In the genomic region with DNA sequence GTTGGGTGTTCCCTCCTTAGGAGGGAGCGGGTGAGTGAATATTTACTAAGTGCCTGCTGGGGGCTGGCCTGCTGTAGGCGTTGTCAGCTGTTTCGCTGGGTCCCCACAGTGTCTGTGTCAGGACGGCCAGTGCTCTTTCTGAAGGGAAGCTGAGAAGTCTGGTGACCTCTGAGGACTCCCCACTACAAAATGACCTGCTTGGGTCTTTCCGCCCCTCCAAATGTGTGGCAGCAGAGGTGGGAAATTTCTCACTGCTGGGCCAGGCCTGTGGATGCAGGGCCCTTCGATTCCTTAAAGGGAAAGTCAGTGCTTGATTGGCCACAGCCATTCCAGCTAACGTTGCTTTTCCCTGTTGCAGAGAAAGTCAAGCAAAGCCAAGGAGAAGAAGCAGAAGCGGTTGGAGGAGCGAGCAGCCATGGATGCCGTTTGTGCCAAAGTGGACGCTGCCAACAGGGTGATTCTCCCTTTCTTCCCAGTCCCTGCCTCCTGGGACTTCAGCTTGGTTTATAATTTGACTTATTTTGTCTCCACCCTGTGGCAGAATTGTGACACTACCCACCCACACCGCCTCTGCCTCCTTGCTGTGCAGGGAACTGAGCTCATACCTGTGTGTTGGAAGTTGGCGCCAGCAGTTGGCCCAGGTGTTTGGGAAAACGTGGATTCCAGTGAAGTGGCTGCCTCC, we compare ENCODE assay signal across 1 cellular context.
TF ChIP-seq lines count a peak whose summit lies in the region.

No MANE protein-coding gene starts in this region.

TF ChIP-seq in HEK293, 187 proteins besides CTCF, POLR2A, EP300 and RAD21 (continued from another document):
- no peak for TF ChIP-seq ZNF518A (tag by site-specific recombination; conservative IDR thresholded peaks at IDR 0.05; ENCODE audit: low read depth)
- TF ChIP-seq, protein P1, sequence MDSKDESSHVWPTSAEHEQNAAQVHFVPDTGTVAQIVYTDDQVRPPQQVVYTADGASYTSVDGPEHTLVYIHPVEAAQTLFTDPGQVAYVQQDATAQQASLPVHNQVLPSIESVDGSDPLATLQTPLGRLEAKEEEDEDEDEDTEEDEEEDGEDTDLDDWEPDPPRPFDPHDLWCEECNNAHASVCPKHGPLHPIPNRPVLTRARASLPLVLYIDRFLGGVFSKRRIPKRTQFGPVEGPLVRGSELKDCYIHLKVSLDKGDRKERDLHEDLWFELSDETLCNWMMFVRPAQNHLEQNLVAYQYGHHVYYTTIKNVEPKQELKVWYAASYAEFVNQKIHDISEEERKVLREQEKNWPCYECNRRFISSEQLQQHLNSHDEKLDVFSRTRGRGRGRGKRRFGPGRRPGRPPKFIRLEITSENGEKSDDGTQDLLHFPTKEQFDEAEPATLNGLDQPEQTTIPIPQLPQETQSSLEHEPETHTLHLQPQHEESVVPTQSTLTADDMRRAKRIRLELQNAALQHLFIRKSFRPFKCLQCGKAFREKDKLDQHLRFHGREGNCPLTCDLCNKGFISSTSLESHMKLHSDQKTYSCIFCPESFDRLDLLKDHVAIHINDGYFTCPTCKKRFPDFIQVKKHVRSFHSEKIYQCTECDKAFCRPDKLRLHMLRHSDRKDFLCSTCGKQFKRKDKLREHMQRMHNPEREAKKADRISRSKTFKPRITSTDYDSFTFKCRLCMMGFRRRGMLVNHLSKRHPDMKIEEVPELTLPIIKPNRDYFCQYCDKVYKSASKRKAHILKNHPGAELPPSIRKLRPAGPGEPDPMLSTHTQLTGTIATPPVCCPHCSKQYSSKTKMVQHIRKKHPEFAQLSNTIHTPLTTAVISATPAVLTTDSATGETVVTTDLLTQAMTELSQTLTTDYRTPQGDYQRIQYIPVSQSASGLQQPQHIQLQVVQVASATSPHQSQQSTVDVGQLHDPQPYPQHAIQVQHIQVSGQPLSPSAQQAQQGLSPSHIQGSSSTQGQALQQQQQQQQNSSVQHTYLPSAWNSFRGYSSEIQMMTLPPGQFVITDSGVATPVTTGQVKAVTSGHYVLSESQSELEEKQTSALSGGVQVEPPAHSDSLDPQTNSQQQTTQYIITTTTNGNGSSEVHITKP (tag by site-specific recombination; IDR thresholded peaks at IDR 0.05), result peak; percentile 67
- TF ChIP-seq ZNF677 (tag by site-specific recombination; IDR thresholded peaks at IDR 0.05), result no peak
- TF ChIP-seq ZNF645 (tag by site-specific recombination; IDR thresholded peaks at IDR 0.05), result no peak
- TF ChIP-seq ZNF654 (tag by site-specific recombination; IDR thresholded peaks at IDR 0.05; ENCODE audit: low read depth), result peak; percentile 72
- TF ChIP-seq ZNF768 (tag by site-specific recombination; IDR thresholded peaks at IDR 0.05), result no peak
TF ChIP-seq in HEK293: peak in this region for 12.
